In genomic region chr2:226466589-226466988, GRCh38 we compare ENCODE assay signal across 18 cellular contexts.
DNase-seq lines count a peak whose midpoint lies in the region; ATAC-seq, FAIRE-seq and TF ChIP-seq lines count a peak whose summit lies in the region.
"Had no signal": no experiment of that assay in that cellular context is flagged by ENCODE, and none has a peak within 500 bp of the region (broad histone marks: within the 10 kb centered on the region; RNA-seq: fewer than 3 reads in every experiment).

No MANE protein-coding gene starts in this region.

- no peak overlapping the region for H3K4me3 ChIP-seq in breast epithelium
- H3K4me3 ChIP-seq in mammary epithelial cell (replicated peaks in 1 of 3; ENCODE audit: insufficient read depth in 1 of 3, low read depth in 2 of 3, low read length in 3 of 3), result no peak overlapping the region
- no peak overlapping the region for H3K4me3 ChIP-seq in mesodermal cell (ENCODE audit: extremely low read depth, insufficient read depth, low read length, poor library complexity, severe bottlenecking)
- no peak overlapping the region for H3K4me3 ChIP-seq in BE2C (ENCODE audit: low read depth, low read length)
- H3K4me3 ChIP-seq: HAP-1 had no signal

- ATAC-seq in HG02759 (IDR thresholded peaks at IDR 0.05; ENCODE audit: unreplicated experiment), result no peak
- ATAC-seq: Right ventricle myocardium inferior had no signal

- 88% methylated on average over 2 of the region's 2 CpGs for WGBS in mammary epithelial cell (ENCODE audit: low coverage, missing lambda C conversion rate)
- 86 to 100% methylated on average over 1 to 2 of the region's 2 CpGs for WGBS in mesodermal cell (ENCODE audit: insufficient coverage in 2 of 2), 2 experiments

- TF ChIP-seq CTCF in breast epithelium (IDR thresholded peaks at IDR 0.05) (no peak), mammary epithelial cell (conservative IDR thresholded peaks at IDR 0.05 in 1 of 2, IDR thresholded peaks at IDR 0.05 in 1 of 2; ENCODE audit: extremely low read depth in 1 of 2, insufficient read depth in 1 of 2, low read depth in 1 of 2, low read length in 2 of 2) (no peak), BE2C (IDR thresholded peaks at IDR 0.05; ENCODE audit: low read depth, low read length) (no peak)

- no peak for TF ChIP-seq POLR2A in breast epithelium (IDR thresholded peaks at IDR 0.05)

- H3K4me2 ChIP-seq in mammary epithelial cell (ENCODE audit: insufficient read depth, low read depth, low read length), result no peak overlapping the region

- H3K4me1 ChIP-seq in breast epithelium, result no peaks in the 10 kb centered on the region
- no peaks in the 10 kb centered on the region for H3K4me1 ChIP-seq in mammary epithelial cell (ENCODE audit: insufficient read depth, low read length)
- H3K4me1 ChIP-seq in mesodermal cell (ENCODE audit: control insufficient read depth, insufficient read depth, low read length, poor library complexity, severe bottlenecking), result peaks cover 9% of the 10 kb centered on the region
- no peaks in the 10 kb centered on the region for H3K4me1 ChIP-seq in BE2C
- H3K4me1 ChIP-seq: HAP-1 had no signal

- dilution Hi-C loops in mammary epithelial cell (cut with HindIII; ENCODE audit: low sequenced_read_pairs), result no loop called here

- CTCF ChIA-PET in mammary epithelial cell (lab: Charles Lee; ENCODE audit: low non-redundant PET), result no interaction called here

- H3K27ac ChIP-seq in breast epithelium, result peak overlapping the region; percentile 3 to 48
- no peak overlapping the region for H3K27ac ChIP-seq in mammary epithelial cell (ENCODE audit: insufficient read depth, low read depth, low read length)
- H3K27ac ChIP-seq in mesodermal cell (ENCODE audit: low read depth, low read length, severe bottlenecking), result peak overlapping the region; percentile 82
- H3K27ac ChIP-seq: C4-2B had no signal

- no peaks in the 10 kb centered on the region for H3K9me3 ChIP-seq in breast epithelium
- H3K9me3 ChIP-seq in mammary epithelial cell (replicated peaks; ENCODE audit: insufficient read depth, low read length), result no peaks in the 10 kb centered on the region
- H3K9me3 ChIP-seq in mesodermal cell (ENCODE audit: control insufficient read depth, low read length), result no peaks in the 10 kb centered on the region
- no peaks in the 10 kb centered on the region for H3K9me3 ChIP-seq in BE2C
- H3K9me3 ChIP-seq: HAP-1 had no signal

- H3K27me3 ChIP-seq in breast epithelium (no peaks in the 10 kb centered on the region), mammary epithelial cell (ENCODE audit: insufficient read depth, low read length) (no peaks in the 10 kb centered on the region), BE2C (no peaks in the 10 kb centered on the region)

- no peaks in the 10 kb centered on the region for H4K20me1 ChIP-seq in mammary epithelial cell (ENCODE audit: insufficient read depth, low read length)

- intact Hi-C loops in breast epithelium (cut with DNase I; ENCODE audit: low total_unique reads), result no loop called here
- intact Hi-C loops in mammary epithelial cell (cut with micrococcal nuclease), result no loop called here

- in situ Hi-C loops in mammary epithelial cell (cut with MboI; ENCODE audit: low sequenced_read_pairs in 2 of 2), result no loop called here

- H3K36me3 ChIP-seq in breast epithelium (no peaks in the 10 kb centered on the region), mammary epithelial cell (ENCODE audit: insufficient read depth, low read length) (no peaks in the 10 kb centered on the region), mesodermal cell (ENCODE audit: control insufficient read depth, insufficient read depth, low read length) (no peaks in the 10 kb centered on the region), BE2C (no peaks in the 10 kb centered on the region)
- H3K36me3 ChIP-seq: HAP-1 had no signal

- no peak for FAIRE-seq in frontal cortex (lab: Jason Lieb, UNC)
- FAIRE-seq: A204.1 had no signal

- DNase-seq in breast epithelium (ENCODE audit: low spot score in 2 of 2) (no peak), mammary epithelial cell (no peak), glomerular visceral epithelial cell (ENCODE audit: extremely low spot score) (peak; percentile 43), NCI-H2029 treated with DMSO at 0.1 percent for 48 hours (lab: John Stamatoyannopoulos, UW) (no peak), frontal cortex (ENCODE audit: low spot score in 2 of 2) (no peak), BE2C (no peak)
- DNase-seq: DMS153, MV-4-11, NCI-H1436 treated with DMSO at 0.1 percent for 48 hours, NCI-H2081 treated with DMSO at 0.1 percent for 48 hours, NCI-H345, PC-3 had no signal

- BruUV-seq in mammary epithelial cell (replicated peaks; lab: Mats Ljungman, UMichigan), result no TSS peak

- no peaks in the 10 kb centered on the region for H3K79me2 ChIP-seq in mammary epithelial cell (ENCODE audit: insufficient read depth, low read length)

- no peak overlapping the region for H2AFZ ChIP-seq in mammary epithelial cell (ENCODE audit: low read depth, low read length)

- H3K9ac ChIP-seq in mammary epithelial cell (ENCODE audit: insufficient read depth, low read length), result no peak overlapping the region
